Comparison of ENCODE assay signal across 16 cellular contexts in the genomic region with DNA sequence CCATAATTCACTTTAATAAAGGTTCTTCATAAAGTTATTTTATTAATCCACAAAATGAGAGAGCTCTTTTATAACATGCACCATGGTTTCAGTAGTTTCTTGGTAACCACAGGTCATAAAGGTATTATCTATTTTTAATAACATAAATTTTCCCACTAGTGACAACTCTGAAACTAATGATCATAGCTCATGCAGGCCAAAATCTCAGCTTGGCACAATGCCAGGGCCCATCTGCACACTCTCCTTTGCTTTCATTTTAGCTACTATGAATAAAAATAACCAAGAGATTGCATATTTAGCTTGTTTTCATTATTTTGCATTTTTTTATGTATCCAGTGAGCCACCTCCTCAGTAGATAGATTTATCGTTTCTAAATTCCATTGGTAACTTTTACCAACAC.
DNase-seq lines count a peak whose midpoint lies in the region; ATAC-seq, FAIRE-seq and TF ChIP-seq lines count a peak whose summit lies in the region.
"Had no signal": no experiment of that assay in that cellular context is flagged by ENCODE, and none has a peak within 500 bp of the region (broad histone marks: within the 10 kb centered on the region; RNA-seq: fewer than 3 reads in every experiment).

No MANE protein-coding gene starts in this region.

- WGBS in HepG2 (ENCODE audit: low lambda C conversion rate) = 5% methylated on average over 1 of the region's 1 CpG
- 75% methylated on average over 1 of the region's 1 CpG for WGBS in right lobe of liver (ENCODE audit: insufficient coverage, low coverage, low lambda C conversion rate, missing lambda C conversion rate)

- TF ChIP-seq EP300 in HepG2 (IDR thresholded peaks at IDR 0.05; ENCODE audit: low read depth in 2 of 2, low read length in 2 of 2) (no peak), HepG2 (CRISPR knock-in tag; IDR thresholded peaks at IDR 0.05; ENCODE audit: borderline replicate concordance) (no peak)

- TF ChIP-seq CTCF in HepG2 (CRISPR knock-in tag; IDR thresholded peaks at IDR 0.05) (no peak), right lobe of liver (IDR thresholded peaks at IDR 0.05) (no peak)

- BruUV-seq in HepG2 (replicated peaks; lab: Mats Ljungman, UMichigan) = no TSS peak

- CTCF ChIA-PET in HepG2 (lab: Yijun Ruan, JAX; ENCODE audit: low intra/inter-chr PET ratio, low total read pairs) = no interaction called here

- H3K27ac ChIP-seq in HepG2 (ENCODE audit: extremely low read length, insufficient read depth, low read length) (no peak overlapping the region), right lobe of liver (no peak overlapping the region)
- H3K27ac ChIP-seq: SJCRH30 had no signal

- TF ChIP-seq POLR2A in HepG2 (IDR thresholded peaks at IDR 0.05; ENCODE audit: insufficient read depth in 1 of 2, low read depth in 2 of 2, low read length in 2 of 2) (no peak), right lobe of liver (IDR thresholded peaks at IDR 0.05) (no peak)

- POLR2A ChIA-PET in HepG2 (lab: Yijun Ruan, JAX) = no interaction called here

- in situ Hi-C loops in HepG2 (cut with HindIII; ENCODE audit: extremely low pct_ligation_motif_present, low pct_unique_long_range_greater_than_20kb) = no loop called here

- H3K36me3 ChIP-seq in HepG2 (replicated peaks in 1 of 2; ENCODE audit: control insufficient read depth in 1 of 2, insufficient read depth in 2 of 2, low read length in 2 of 2) (no peaks in the 10 kb centered on the region), right lobe of liver (no peaks in the 10 kb centered on the region)
- H3K36me3 ChIP-seq: SJCRH30 had no signal

- H3K9me3 ChIP-seq in HepG2 (ENCODE audit: low read length) (no peaks in the 10 kb centered on the region), right lobe of liver (no peaks in the 10 kb centered on the region)
- H3K9me3 ChIP-seq: SJCRH30 had no signal

- H3K4me1 ChIP-seq in HepG2 (ENCODE audit: insufficient read depth, low read length) (no peaks in the 10 kb centered on the region), right lobe of liver (no peaks in the 10 kb centered on the region)
- H3K4me1 ChIP-seq: SJCRH30 had no signal

- DNase-seq in HepG2 (ENCODE audit: low spot score) = no peak
- DNase-seq in right lobe of liver = no peak
- DNase-seq in NCI-H446 (lab: John Stamatoyannopoulos, UW) = peak; percentile 11 to 32
- DNase-seq in fibroblast of peridontal ligament (ENCODE audit: extremely low read depth) = peak; percentile 18
- DNase-seq: AML-193; CD4-positive, alpha-beta memory T cell; DND-41; GF-D8; HFFc6; NCI-H1417 treated with DMSO at 0.1 percent for 48 hours; NCI-H2081; NCI-H226 had no signal

- no peak overlapping the region for H3K9ac ChIP-seq in HepG2 (ENCODE audit: insufficient read depth, low read depth, low read length)

- no peaks in the 10 kb centered on the region for H4K20me1 ChIP-seq in HepG2 (ENCODE audit: insufficient read depth, low read length)

- FAIRE-seq in HepG2 (lab: Jason Lieb, UNC) = no peak

- TF ChIP-seq RAD21 in HepG2 (CRISPR knock-in tag; IDR thresholded peaks at IDR 0.05) = no peak

- H3K4me3 ChIP-seq in HepG2 (replicated peaks in 1 of 3; ENCODE audit: insufficient read depth in 1 of 3, low read depth in 2 of 3, low read length in 3 of 3) (no peak overlapping the region), right lobe of liver (no peak overlapping the region)
- H3K4me3 ChIP-seq: SJCRH30 had no signal

- H3K4me2 ChIP-seq in HepG2 (ENCODE audit: low read depth, low read length) = no peak overlapping the region

- no peaks in the 10 kb centered on the region for H3K79me2 ChIP-seq in HepG2 (ENCODE audit: insufficient read depth, low read length)

- ATAC-seq in HepG2 (no peak), right lobe of liver (no peak), GM19035 (IDR thresholded peaks at IDR 0.05; ENCODE audit: unreplicated experiment) (no peak), GM21528 (IDR thresholded peaks at IDR 0.05; ENCODE audit: low FRiP score, unreplicated experiment) (no peak), GM18511 (IDR thresholded peaks at IDR 0.05; ENCODE audit: unreplicated experiment) (no peak)

- H3K27me3 ChIP-seq in HepG2 (ENCODE audit: control insufficient read depth in 1 of 2, insufficient read depth in 2 of 2, low read length in 2 of 2) = no peaks in the 10 kb centered on the region
- H3K27me3 ChIP-seq in right lobe of liver = no peaks in the 10 kb centered on the region
- H3K27me3 ChIP-seq: SJCRH30 had no signal

- no peak overlapping the region for H2AFZ ChIP-seq in HepG2 (ENCODE audit: low read length)

- intact Hi-C loops in HepG2 (cut with micrococcal nuclease; ENCODE audit: unreplicated experiment) (no loop called here), right lobe of liver (cut with DNase I) (no loop called here)

TF ChIP-seq in HepG2, 621 proteins besides CTCF, POLR2A, EP300 and RAD21:
- TF ChIP-seq ZNF496 (CRISPR knock-in tag; IDR thresholded peaks at IDR 0.05; ENCODE audit: insufficient replicate concordance) (no peak), LCORL (IDR thresholded peaks at IDR 0.05) (peak; percentile 67; the same call in 1 of the 2 replicates), LCORL (CRISPR knock-in tag; IDR thresholded peaks at IDR 0.05) (no peak)

Comparison
In these comparisons a context has a peak if more than half of its experiments do, and no peak if none do; other contexts are left out.
1. DNase-seq: peak in NCI-H446 (2 of 2) and fibroblast of peridontal ligament (single experiment); none in HepG2 (single experiment) and right lobe of liver (0 of 3).